Comparison of ENCODE assay signal across 15 cellular contexts in genomic region chr12:120662879-120663278, GRCh38. TPM values are rescaled to one million over a fixed set of nuclear protein-coding genes. Genes with fewer than 3 reads are reported as not detected.
DNase-seq lines count a peak whose midpoint lies in the region; ATAC-seq and FAIRE-seq lines count a peak whose summit lies in the region.
"Had no signal": no experiment of that assay in that cellular context is flagged by ENCODE, and none has a peak within 500 bp of the region (broad histone marks: within the 10 kb centered on the region; RNA-seq: fewer than 3 reads in every experiment).

No MANE protein-coding gene starts in this region.

- H3K9me3 ChIP-seq in BLaER1 treated with 17β-estradiol and CSF1 and Interleukin-3, amounts not matched to agents 10 nM and 100 nM (replicated peaks in 1 of 11): peaks cover 0 to 6% (median 0%) of the 10 kb centered on the region in 11 experiments; a peak in 1 of 22 replicates
- H3K9me3 ChIP-seq: Peyer's patch, tibial nerve had no signal

- peaks cover 14 to 45% (median 29%) of the 10 kb centered on the region in 10 experiments for H3K4me1 ChIP-seq in BLaER1 treated with 17β-estradiol and CSF1 and Interleukin-3, amounts not matched to agents 10 nM and 100 nM
- H3K4me1 ChIP-seq: foreskin keratinocyte, Peyer's patch, tibial nerve had no signal

- no peaks in the 10 kb centered on the region for H3K36me3 ChIP-seq in BLaER1 treated with 17β-estradiol and CSF1 and Interleukin-3, amounts not matched to agents 10 nM and 100 nM
- H3K36me3 ChIP-seq: Peyer's patch, tibial nerve had no signal

- no peak overlapping the region for H3K4me3 Mint-ChIP-seq in activated CD8-positive, alpha-beta T cell treated with anti-CD3 and anti-CD28 coated beads, Interleukin-2, amount 10 ng/mL, durations not matched to agents 7 days and 5 days
- H3K4me3 Mint-ChIP-seq in activated naive CD4-positive, alpha-beta T cell treated with anti-CD3 and anti-CD28 coated beads for 36 hours: no peak overlapping the region

- intact Hi-C loops in activated naive CD4-positive, alpha-beta T cell treated with anti-CD3 and anti-CD28 coated beads for 36 hours (cut with micrococcal nuclease): no loop called here

- POLR2A ChIA-PET in activated CD8-positive, alpha-beta T cell treated with anti-CD3 and anti-CD28 coated beads, Interleukin-2, amount 10 ng/mL, durations not matched to agents 7 days and 5 days (lab: Charles Lee): no interaction called here

- no peaks in the 10 kb centered on the region for H3K36me3 Mint-ChIP-seq in activated CD8-positive, alpha-beta T cell treated with anti-CD3 and anti-CD28 coated beads, Interleukin-2, amount 10 ng/mL, durations not matched to agents 7 days and 5 days (ENCODE audit: low read depth)
- H3K36me3 Mint-ChIP-seq in activated naive CD4-positive, alpha-beta T cell treated with anti-CD3 and anti-CD28 coated beads for 36 hours (ENCODE audit: low read depth): no peaks in the 10 kb centered on the region

- H3K27me3 Mint-ChIP-seq in activated CD8-positive, alpha-beta T cell treated with anti-CD3 and anti-CD28 coated beads, Interleukin-2, amount 10 ng/mL, durations not matched to agents 7 days and 5 days (ENCODE audit: low read depth): peaks cover 2% of the 10 kb centered on the region
- no peaks in the 10 kb centered on the region for H3K27me3 Mint-ChIP-seq in activated naive CD4-positive, alpha-beta T cell treated with anti-CD3 and anti-CD28 coated beads for 36 hours (ENCODE audit: low read depth)

- H3K27ac ChIP-seq in BLaER1 treated with 17β-estradiol and CSF1 and Interleukin-3, amounts not matched to agents 10 nM and 100 nM: no peak overlapping the region
- H3K27ac ChIP-seq: foreskin keratinocyte, Peyer's patch, tibial nerve had no signal

- H4K20me1 ChIP-seq in BLaER1 treated with 17β-estradiol and CSF1 and Interleukin-3, amounts not matched to agents 10 nM and 100 nM: no peaks in the 10 kb centered on the region

- FAIRE-seq in GM19239 (lab: Jason Lieb, UNC): peak; percentile 73

- no peaks in the 10 kb centered on the region for H3K4me1 Mint-ChIP-seq in activated CD8-positive, alpha-beta T cell treated with anti-CD3 and anti-CD28 coated beads, Interleukin-2, amount 10 ng/mL, durations not matched to agents 7 days and 5 days (ENCODE audit: low read depth)
- no peaks in the 10 kb centered on the region for H3K4me1 Mint-ChIP-seq in activated naive CD4-positive, alpha-beta T cell treated with anti-CD3 and anti-CD28 coated beads for 36 hours (ENCODE audit: low read depth)

- no peak overlapping the region for H3K4me3 ChIP-seq in BLaER1 treated with 17β-estradiol and CSF1 and Interleukin-3, amounts not matched to agents 10 nM and 100 nM
- H3K4me3 ChIP-seq: Peyer's patch, tibial nerve had no signal

- CTCF ChIA-PET in activated CD8-positive, alpha-beta T cell treated with anti-CD3 and anti-CD28 coated beads, Interleukin-2, amount 10 ng/mL, durations not matched to agents 7 days and 5 days (lab: Charles Lee): interaction anchor here (0.7 to 1.6 kb wide), 3 partner anchors 11 to 15 kb away, joined by 3 to 5 read pairs (median 4); no protein-coding TSS in a partner anchor
- CTCF ChIA-PET in activated naive CD4-positive, alpha-beta T cell treated with anti-CD3 and anti-CD28 coated beads for 36 hours (lab: Charles Lee): no interaction called here

- no peaks in the 10 kb centered on the region for H3K27me3 ChIP-seq in BLaER1 treated with 17β-estradiol and CSF1 and Interleukin-3, amounts not matched to agents 10 nM and 100 nM
- H3K27me3 ChIP-seq: Peyer's patch, tibial nerve had no signal

- DNase-seq in GM19239 (ENCODE audit: insufficient read length, low spot score): peak; percentile 63
- DNase-seq in NOMO-1 (lab: John Stamatoyannopoulos, UW; ENCODE audit: unreplicated experiment in 2 of 2): peak; percentile 40 to 79
- no peak for DNase-seq in T-helper 9 cell
- no peak for DNase-seq in activated CD8-positive, alpha-beta T cell treated with anti-CD3 and anti-CD28 coated beads, Interleukin-2, amount 10 ng/mL, durations not matched to agents 7 days and 5 days
- no peak for DNase-seq in activated naive CD4-positive, alpha-beta T cell treated with anti-CD3 and anti-CD28 coated beads for 36 hours
- no peak for DNase-seq in HCEC 1CT
- DNase-seq: activated T-cell treated with anti-CD3 and anti-CD28 coated beads for 4 hours, amygdala, foreskin keratinocyte, kidney glomerular epithelial cell, Peyer's patch had no signal

- no peak overlapping the region for H3K27ac Mint-ChIP-seq in activated CD8-positive, alpha-beta T cell treated with anti-CD3 and anti-CD28 coated beads, Interleukin-2, amount 10 ng/mL, durations not matched to agents 7 days and 5 days
- no peak overlapping the region for H3K27ac Mint-ChIP-seq in activated naive CD4-positive, alpha-beta T cell treated with anti-CD3 and anti-CD28 coated beads for 36 hours

- H3K9ac ChIP-seq in BLaER1 treated with 17β-estradiol and CSF1 and Interleukin-3, amounts not matched to agents 10 nM and 100 nM: no peak overlapping the region

- H3K9me3 Mint-ChIP-seq in activated CD8-positive, alpha-beta T cell treated with anti-CD3 and anti-CD28 coated beads, Interleukin-2, amount 10 ng/mL, durations not matched to agents 7 days and 5 days (ENCODE audit: insufficient read depth): no peaks in the 10 kb centered on the region
- no peaks in the 10 kb centered on the region for H3K9me3 Mint-ChIP-seq in activated naive CD4-positive, alpha-beta T cell treated with anti-CD3 and anti-CD28 coated beads for 36 hours

- peak; percentile 71 for ATAC-seq in HG02798 (IDR thresholded peaks at IDR 0.05; ENCODE audit: poor library complexity, unreplicated experiment)
- no peak for ATAC-seq in activated CD8-positive, alpha-beta T cell treated with anti-CD3 and anti-CD28 coated beads, Interleukin-2, amount 10 ng/mL, durations not matched to agents 7 days and 5 days
- ATAC-seq: foreskin keratinocyte had no signal

- peak overlapping the region in 9 of 11 experiments; percentile 11 to 31 (median 19); a peak in 10 of 22 replicates for H3K4me2 ChIP-seq in BLaER1 treated with 17β-estradiol and CSF1 and Interleukin-3, amounts not matched to agents 10 nM and 100 nM

RNA-seq across cellular contexts. Expression of gene CABP1, which starts 22.5 kb away (rescaled TPM):
- total RNA-seq in activated CD8-positive, alpha-beta T cell treated with anti-CD3 and anti-CD28 coated beads, Interleukin-2, amount 10 ng/mL, durations not matched to agents 7 days and 5 days: under 1 TPM in 1 of 2 experiments, not detected in 1; 0.34 TPM
- total RNA-seq in activated naive CD4-positive, alpha-beta T cell treated with anti-CD3 and anti-CD28 coated beads for 36 hours: not detected
- total RNA-seq: dermis microvascular lymphatic vessel endothelial cell, foreskin keratinocyte had no signal

RNA-seq across cellular contexts. Expression of gene MLEC, which starts 24.1 kb away (rescaled TPM):
- 100 to 1,000 TPM in 1 of 2 experiments, 10 to 100 TPM in 1; 95.0 to 102 TPM for total RNA-seq in activated CD8-positive, alpha-beta T cell treated with anti-CD3 and anti-CD28 coated beads, Interleukin-2, amount 10 ng/mL, durations not matched to agents 7 days and 5 days
- 10 to 100 TPM; 78.6 to 89.7 TPM for total RNA-seq in activated naive CD4-positive, alpha-beta T cell treated with anti-CD3 and anti-CD28 coated beads for 36 hours

RNA-seq across cellular contexts. Expression of gene UNC119B, which starts 47.4 kb away (rescaled TPM):
- 10 to 100 TPM; 18.5 to 18.9 TPM for total RNA-seq in activated CD8-positive, alpha-beta T cell treated with anti-CD3 and anti-CD28 coated beads, Interleukin-2, amount 10 ng/mL, durations not matched to agents 7 days and 5 days
- 10 to 100 TPM; 31.9 to 32.6 TPM for total RNA-seq in activated naive CD4-positive, alpha-beta T cell treated with anti-CD3 and anti-CD28 coated beads for 36 hours

Comparison
In these comparisons a context has a peak if more than half of its experiments do, and no peak if none do; other contexts are left out.
1. DNase-seq: peak in GM19239 (single experiment) and NOMO-1 (2 of 2); none in T-helper 9 cell (single experiment), activated CD8-positive, alpha-beta T cell treated with anti-CD3 and anti-CD28 coated beads, Interleukin-2, amount 10 ng/mL, durations not matched to agents 7 days and 5 days (single experiment), activated naive CD4-positive, alpha-beta T cell treated with anti-CD3 and anti-CD28 coated beads for 36 hours (single experiment) and HCEC 1CT (single experiment).